In the genomic region with DNA sequence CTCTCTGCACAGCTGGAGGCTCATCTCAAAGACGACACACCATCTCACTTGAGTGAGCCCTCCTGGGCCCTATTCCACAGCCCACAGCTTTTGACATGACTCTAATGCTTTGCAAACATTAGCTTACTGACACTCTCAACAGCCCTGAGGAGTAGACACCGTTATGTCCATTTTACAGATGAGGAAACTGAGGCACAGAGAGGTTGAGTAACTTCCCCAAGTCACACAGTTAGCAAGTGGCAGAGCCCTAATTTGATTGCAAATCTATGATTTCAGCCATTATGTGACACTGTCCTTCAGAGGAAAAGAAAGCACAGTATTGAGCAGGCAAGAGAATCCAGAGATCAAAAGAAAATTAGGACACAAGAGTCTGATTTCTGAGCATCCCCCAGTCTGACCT, we compare ENCODE assay signal across 30 cellular contexts.
"Had no signal": no experiment of that assay in that cellular context is flagged by ENCODE, and none has a peak within 500 bp of the region (broad histone marks: within the 10 kb centered on the region; RNA-seq: fewer than 3 reads in every experiment).

No MANE protein-coding gene starts in this region.

- H3K27ac Mint-ChIP-seq: dendritic cell treated with granulocyte-macrophage colony-stimulating factor and Interleukin-4, amounts not matched to agents 40 ng/mL and 50 ng/mL, for 4 days; memory B cell; mesothelial cell of epicardium; natural killer cell treated with Interleukin-12 subunit alpha and Interleukin-12 subunit beta and Interleukin-15 and Interleukin-18, amount 100 ng/mL, for 72 hours; progenitor cell of endocrine pancreas had no signal

- ATAC-seq: foreskin keratinocyte; gastroesophageal sphincter; left lobe of liver; mucosa of descending colon; natural killer cell treated with Interleukin-12 subunit alpha and Interleukin-12 subunit beta and Interleukin-15 and Interleukin-18, amount 100 ng/mL, for 72 hours; stimulated activated naive CD8-positive, alpha-beta T cell treated with anti-CD3 and anti-CD28 coated beads, Interleukin-15, Interleukin-2, amounts not matched to agents 100 U/mL and 50 U/mL, for 24 hours had no signal

- H3K9me3 Mint-ChIP-seq: dendritic cell treated with granulocyte-macrophage colony-stimulating factor and Interleukin-4, amounts not matched to agents 40 ng/mL and 50 ng/mL, for 4 days; memory B cell; mesothelial cell of epicardium; naive B cell; natural killer cell treated with Interleukin-12 subunit alpha and Interleukin-12 subunit beta and Interleukin-15 and Interleukin-18, amount 100 ng/mL, for 72 hours; stimulated activated memory B cell treated with anti-CD40 and anti-IgM and Interleukin-4, amounts not matched to agents 10 μg/mL and 1 μg/mL and 100 μg/mL, for 72 hours had no signal

- DNase-seq: effector CD8-positive, alpha-beta T cell; foreskin keratinocyte; heart left ventricle; kidney; mucosa of descending colon; naive B cell; sigmoid colon; stimulated activated CD4-positive, alpha-beta T cell treated with anti-CD3 and anti-CD28 coated beads, Interleukin-2, amount 100 ng/mL, for 24 hours; stimulated activated CD4-positive, alpha-beta T cell treated with anti-CD3 and anti-CD28 coated beads, Interleukin-4, amount 100 ng/mL, for 24 hours; stimulated activated naive CD8-positive, alpha-beta T cell treated with anti-CD3 and anti-CD28 coated beads, Interleukin-15, Interleukin-2, amounts not matched to agents 100 U/mL and 50 U/mL, for 24 hours had no signal

- H3K27me3 ChIP-seq: esophagus muscularis mucosa, foreskin keratinocyte, gastroesophageal sphincter, heart left ventricle, hepatocyte, right atrium auricular region, sigmoid colon, tibial nerve, upper lobe of left lung had no signal

- H2AFZ ChIP-seq: hepatocyte, parathyroid adenoma had no signal

- H3K4me3 Mint-ChIP-seq: dendritic cell treated with granulocyte-macrophage colony-stimulating factor and Interleukin-4, amounts not matched to agents 40 ng/mL and 50 ng/mL, for 4 days; memory B cell; mesothelial cell of epicardium; natural killer cell treated with Interleukin-12 subunit alpha and Interleukin-12 subunit beta and Interleukin-15 and Interleukin-18, amount 100 ng/mL, for 72 hours; neural crest cell; stimulated activated memory B cell treated with anti-CD40 and anti-IgM and Interleukin-4, amounts not matched to agents 10 μg/mL and 1 μg/mL and 100 μg/mL, for 72 hours had no signal

- FAIRE-seq: colon, endothelial cell of umbilical vein, kidney, urothelium cell line had no signal

- H3K4me3 ChIP-seq: esophagus muscularis mucosa, gastroesophageal sphincter, heart left ventricle, hepatocyte, lung, mucosa of descending colon, right atrium auricular region, sigmoid colon, thoracic aorta, tibial nerve, upper lobe of left lung had no signal

- H3K9me3 ChIP-seq: esophagus muscularis mucosa, gastroesophageal sphincter, mucosa of descending colon, right atrium auricular region, sigmoid colon, thoracic aorta, tibial nerve, upper lobe of left lung had no signal

- H3K9ac ChIP-seq: parathyroid adenoma had no signal

- H3K27me3 Mint-ChIP-seq: dendritic cell treated with granulocyte-macrophage colony-stimulating factor and Interleukin-4, amounts not matched to agents 40 ng/mL and 50 ng/mL, for 4 days; memory B cell; naive B cell; natural killer cell treated with Interleukin-12 subunit alpha and Interleukin-12 subunit beta and Interleukin-15 and Interleukin-18, amount 100 ng/mL, for 72 hours; stimulated activated memory B cell treated with anti-CD40 and anti-IgM and Interleukin-4, amounts not matched to agents 10 μg/mL and 1 μg/mL and 100 μg/mL, for 72 hours had no signal

- H3K4me2 ChIP-seq: hepatocyte had no signal

- H3K27ac ChIP-seq: esophagus muscularis mucosa, gastroesophageal sphincter, heart left ventricle, hepatocyte, parathyroid adenoma, right atrium auricular region, sigmoid colon, thoracic aorta, tibial nerve, upper lobe of left lung had no signal

- H3K36me3 Mint-ChIP-seq: natural killer cell treated with Interleukin-12 subunit alpha and Interleukin-12 subunit beta and Interleukin-15 and Interleukin-18, amount 100 ng/mL, for 72 hours had no signal

- H3K36me3 ChIP-seq: esophagus muscularis mucosa, heart left ventricle, right atrium auricular region, sigmoid colon, thoracic aorta, tibial nerve, upper lobe of left lung had no signal
